ENCODE assay signal across 22 cellular contexts in genomic region chr6:38174315-38174714, GRCh38.
"Had no signal": no experiment of that assay in that cellular context is flagged by ENCODE, and none has a peak within 500 bp of the region (broad histone marks: within the 10 kb centered on the region; RNA-seq: fewer than 3 reads in every experiment).

No MANE protein-coding gene starts in this region.

- H3K36me3 ChIP-seq: ovary, right lobe of liver had no signal

- ATAC-seq: right lobe of liver had no signal

- H3K27me3 ChIP-seq: ovary, right lobe of liver, testis, tibial artery had no signal

- H3K4me3 Mint-ChIP-seq: immature natural killer cell, mesothelial cell of epicardium, naive B cell, nephron, type B pancreatic cell had no signal

- H3K4me1 ChIP-seq: testis, tibial artery had no signal

- H3K4me3 ChIP-seq: coronary artery, lung, mucosa of descending colon, ovary, right lobe of liver, testis, tibial artery had no signal

- H3K27me3 Mint-ChIP-seq: naive B cell, type B pancreatic cell had no signal

- H3K9me3 Mint-ChIP-seq: immature natural killer cell, mesothelial cell of epicardium, naive B cell, nephron, type B pancreatic cell had no signal

- H3K9me3 ChIP-seq: mucosa of descending colon, ovary, right lobe of liver, testis, tibial artery had no signal

- H3K27ac ChIP-seq: coronary artery, ovary, right lobe of liver, testis, tibial artery had no signal

- H3K27ac Mint-ChIP-seq: mesothelial cell of epicardium, nephron, type B pancreatic cell had no signal

- DNase-seq: dermis blood vessel endothelial cell; effector memory CD4-positive, alpha-beta T cell; hypothalamus; immature natural killer cell; mesenchymal stem cell; naive B cell; occipital lobe; ovary; right lobe of liver; stimulated activated CD4-positive, alpha-beta T cell treated with anti-CD3 and anti-CD28 coated beads, Interleukin-15, amount 100 ng/mL, for 24 hours; stimulated activated CD4-positive, alpha-beta T cell treated with anti-CD3 and anti-CD28 coated beads, Interleukin-4, amount 100 ng/mL, for 1 hour; stimulated activated CD8-positive, alpha-beta memory T cell treated with anti-CD3 and anti-CD28 coated beads, Interleukin-4, amount 100 ng/mL, for 48 hours; stimulated activated naive CD4-positive, alpha-beta T cell; substantia nigra; testis; tibial artery had no signal
